21 cellular contexts compared by ENCODE assay signal in the genomic region with DNA sequence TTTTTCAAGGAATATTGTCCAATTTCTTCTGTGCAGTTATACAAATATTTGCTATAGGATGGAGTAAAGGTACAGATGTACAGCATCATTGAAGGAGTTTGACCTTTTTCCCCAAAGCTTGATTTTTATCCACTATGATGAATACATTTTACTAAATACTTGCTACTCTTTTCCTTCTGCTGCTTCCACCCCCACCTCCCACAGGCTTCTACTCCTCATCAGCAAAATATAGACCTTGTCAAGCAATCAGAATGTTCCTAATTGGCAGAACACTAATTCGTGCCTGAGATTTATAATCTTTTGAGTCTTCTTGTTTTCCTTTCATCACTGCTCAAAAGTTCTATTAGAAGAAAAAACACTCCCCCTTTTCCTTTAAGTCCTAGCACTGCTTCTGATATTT. TPM values are rescaled to one million over a fixed set of nuclear protein-coding genes. Genes with fewer than 3 reads are reported as not detected.
DNase-seq lines count a peak whose midpoint lies in the region; ATAC-seq and TF ChIP-seq lines count a peak whose summit lies in the region.
"Had no signal": no experiment of that assay in that cellular context is flagged by ENCODE, and none has a peak within 500 bp of the region (broad histone marks: within the 10 kb centered on the region; RNA-seq: fewer than 3 reads in every experiment).

No MANE protein-coding gene starts in this region.

- H3K4me1 Mint-ChIP-seq in activated CD4-positive, alpha-beta T cell treated with anti-CD3 and anti-CD28 coated beads, Interleukin-2, amount 10 ng/mL, durations not matched to agents 24 days and 14 days, result peaks cover 31% of the 10 kb centered on the region
- peaks cover 55% of the 10 kb centered on the region for H3K4me1 Mint-ChIP-seq in brain

- peak overlapping the region; percentile 78 for H3K4ac ChIP-seq in trophoblast cell (ENCODE audit: low read depth, low read length)

- H4K91ac ChIP-seq in trophoblast cell (ENCODE audit: low read depth, low read length), result no peak overlapping the region

- no peak overlapping the region for H4K8ac ChIP-seq in trophoblast cell (ENCODE audit: low read depth, low read length)

- H3K79me2 ChIP-seq in Karpas-422 (ENCODE audit: low read length) (peaks cover 53% of the 10 kb centered on the region), trophoblast cell (ENCODE audit: control insufficient read depth, insufficient read depth, low read length, poor library complexity) (peaks cover 6% of the 10 kb centered on the region)

- no CpG with 5 or more reads among the region's 1 CpG for WGBS in trophoblast cell (ENCODE audit: extremely low coverage, insufficient coverage, insufficient read length)
- WGBS in prostate gland, result 84% methylated on average over 1 of the region's 1 CpG

- H3K23ac ChIP-seq in trophoblast cell (ENCODE audit: low read length), result no peak overlapping the region

- H3K4me2 ChIP-seq in Karpas-422 (ENCODE audit: low read depth, low read length, poor library complexity, severe bottlenecking), result peak overlapping the region; percentile 87
- no peak overlapping the region for H3K4me2 ChIP-seq in trophoblast cell (ENCODE audit: low read length)

- H3K18ac ChIP-seq in trophoblast cell (ENCODE audit: low read length), result no peak overlapping the region

- TF ChIP-seq POLR2A in prostate gland (IDR thresholded peaks at IDR 0.05), result no peak

- H3K9ac ChIP-seq in Karpas-422 (ENCODE audit: low read length) (no peak overlapping the region), trophoblast cell (ENCODE audit: low read length) (no peak overlapping the region)

- intact Hi-C loops in activated CD4-positive, alpha-beta T cell treated with anti-CD3 and anti-CD28 coated beads, Interleukin-2, amount 10 ng/mL, durations not matched to agents 24 days and 14 days (cut with micrococcal nuclease), result no loop called here
- intact Hi-C loops in prostate gland (cut with DNase I), result loop anchor here (10.0 kb wide), 1 partner anchor 358 kb away; no protein-coding TSS in a partner anchor

- no peak overlapping the region for H2BK5ac ChIP-seq in trophoblast cell (ENCODE audit: low read depth, low read length, poor library complexity)

- TF ChIP-seq CTCF in brain (conservative IDR thresholded peaks at IDR 0.05), result no peak
- TF ChIP-seq CTCF in prostate gland (IDR thresholded peaks at IDR 0.05), result no peak

- H3K27ac ChIP-seq in Karpas-422 (ENCODE audit: low read length), result no peak overlapping the region
- H3K27ac ChIP-seq in trophoblast cell (ENCODE audit: low read depth, low read length), result no peak overlapping the region
- H3K27ac ChIP-seq in prostate gland, result no peak overlapping the region
- H3K27ac ChIP-seq: C4-2B, heart left ventricle, Peyer's patch, spleen, testis had no signal

- H3K9me2 ChIP-seq in Karpas-422 (replicated peaks; ENCODE audit: insufficient read depth, low read length), result no peaks in the 10 kb centered on the region

- peaks cover 13% of the 10 kb centered on the region; the same call in 1 of the 2 replicates for H4K20me1 ChIP-seq in Karpas-422 (ENCODE audit: insufficient read depth, low read depth, low read length)

- peaks cover 5% of the 10 kb centered on the region for H3K79me1 ChIP-seq in trophoblast cell (ENCODE audit: low read length)

- peaks cover 47% of the 10 kb centered on the region for H3K36me3 ChIP-seq in Karpas-422 (ENCODE audit: insufficient read depth, low read length)
- H3K36me3 ChIP-seq in trophoblast cell (ENCODE audit: control insufficient read depth in 1 of 2, insufficient read depth in 2 of 2, low read length in 2 of 2), result peaks cover 10 to 18% of the 10 kb centered on the region in 2 experiments
- H3K36me3 ChIP-seq in prostate gland, result no peaks in the 10 kb centered on the region

- no peak overlapping the region for H3K14ac ChIP-seq in trophoblast cell (ENCODE audit: low read length)

- H3K9me3 ChIP-seq in Karpas-422 (ENCODE audit: low read length) (no peaks in the 10 kb centered on the region), trophoblast cell (ENCODE audit: insufficient read depth, low read depth, low read length) (no peaks in the 10 kb centered on the region), prostate gland (no peaks in the 10 kb centered on the region)
- H3K9me3 ChIP-seq: heart left ventricle, Peyer's patch, spleen, testis had no signal

- H3K27ac Mint-ChIP-seq in activated CD4-positive, alpha-beta T cell treated with anti-CD3 and anti-CD28 coated beads, Interleukin-2, amount 10 ng/mL, durations not matched to agents 24 days and 14 days, result no peak overlapping the region
- H3K27ac Mint-ChIP-seq in brain, result peak overlapping the region in 4 of 5 experiments; percentile 34 to 73 (median 52)

- H3K4me3 Mint-ChIP-seq in activated CD4-positive, alpha-beta T cell treated with anti-CD3 and anti-CD28 coated beads, Interleukin-2, amount 10 ng/mL, durations not matched to agents 24 days and 14 days, result peak overlapping the region; percentile 13
- peak overlapping the region in 3 of 5 experiments; percentile 18 to 71 (median 68) for H3K4me3 Mint-ChIP-seq in brain
- H3K4me3 Mint-ChIP-seq: effector memory CD8-positive, alpha-beta T cell had no signal

- no peak overlapping the region for H2AFZ ChIP-seq in Karpas-422 (ENCODE audit: low read length)
- no peak overlapping the region for H2AFZ ChIP-seq in trophoblast cell (ENCODE audit: insufficient read depth, low read length, poor library complexity)

- peaks cover 45% of the 10 kb centered on the region for H3K36me3 Mint-ChIP-seq in activated CD4-positive, alpha-beta T cell treated with anti-CD3 and anti-CD28 coated beads, Interleukin-2, amount 10 ng/mL, durations not matched to agents 24 days and 14 days (ENCODE audit: low read depth)
- peaks cover 28% of the 10 kb centered on the region for H3K36me3 Mint-ChIP-seq in brain

- no peak overlapping the region for H4K12ac ChIP-seq in trophoblast cell (ENCODE audit: low read depth, low read length)

- ATAC-seq in GM21576 (IDR thresholded peaks at IDR 0.05; ENCODE audit: unreplicated experiment), result no peak
- ATAC-seq: effector memory CD8-positive, alpha-beta T cell; heart left ventricle had no signal

- H2BK12ac ChIP-seq in trophoblast cell (ENCODE audit: low read length), result no peak overlapping the region

- H3K27me3 ChIP-seq in Karpas-422 (ENCODE audit: low read length) (no peaks in the 10 kb centered on the region), trophoblast cell (ENCODE audit: insufficient read depth, low read length) (no peaks in the 10 kb centered on the region), prostate gland (replicated peaks; ENCODE audit: insufficient read depth) (no peaks in the 10 kb centered on the region)
- H3K27me3 ChIP-seq: heart left ventricle, Peyer's patch, spleen, testis had no signal

- no peaks in the 10 kb centered on the region for H3K27me3 Mint-ChIP-seq in activated CD4-positive, alpha-beta T cell treated with anti-CD3 and anti-CD28 coated beads, Interleukin-2, amount 10 ng/mL, durations not matched to agents 24 days and 14 days
- no peaks in the 10 kb centered on the region for H3K27me3 Mint-ChIP-seq in brain
- H3K27me3 Mint-ChIP-seq: effector memory CD8-positive, alpha-beta T cell; naive B cell had no signal

- H3K4me1 ChIP-seq in Karpas-422 (ENCODE audit: low read length) (peaks cover 68% of the 10 kb centered on the region), trophoblast cell (ENCODE audit: control insufficient read depth in 1 of 2, insufficient read depth in 2 of 2, low read length in 2 of 2) (peaks cover 0 to 2% of the 10 kb centered on the region in 2 experiments), prostate gland (replicated peaks) (no peaks in the 10 kb centered on the region)

- H2AK5ac ChIP-seq in trophoblast cell (ENCODE audit: low read length), result no peak overlapping the region

- no peaks in the 10 kb centered on the region for H3K9me3 Mint-ChIP-seq in activated CD4-positive, alpha-beta T cell treated with anti-CD3 and anti-CD28 coated beads, Interleukin-2, amount 10 ng/mL, durations not matched to agents 24 days and 14 days
- H3K9me3 Mint-ChIP-seq in brain, result no peaks in the 10 kb centered on the region
- H3K9me3 Mint-ChIP-seq: effector memory CD8-positive, alpha-beta T cell; naive B cell had no signal

- no peak overlapping the region for H3K4me3 ChIP-seq in Karpas-422 (ENCODE audit: low read length)
- no peak overlapping the region for H3K4me3 ChIP-seq in trophoblast cell (ENCODE audit: low read depth, low read length)
- no peak overlapping the region for H3K4me3 ChIP-seq in prostate gland
- H3K4me3 ChIP-seq: heart left ventricle, lung, Peyer's patch, spleen, testis had no signal

- no peak for DNase-seq in activated CD4-positive, alpha-beta T cell treated with anti-CD3 and anti-CD28 coated beads, Interleukin-2, amount 10 ng/mL, durations not matched to agents 24 days and 14 days
- no peak for DNase-seq in activated CD4-positive, alpha-beta T cell treated with anti-CD3 and anti-CD28 coated beads, Interleukin-2, amount 50 U/mL, for 48 hours
- DNase-seq in Karpas-422, result no peak
- no peak for DNase-seq in trophoblast cell
- no peak for DNase-seq in dermis blood vessel endothelial cell
- DNase-seq in prostate gland (ENCODE audit: low spot score), result no peak
- DNase-seq: activated CD4-positive, alpha-beta T cell treated with anti-CD3 and anti-CD28 coated beads, Interleukin-2, amount 50 U/mL, for 4 hours; DMS79 treated with DMSO at 0.1 percent for 48 hours; effector memory CD8-positive, alpha-beta T cell; heart left ventricle; naive B cell; NCI-H1436 treated with DMSO at 0.1 percent for 48 hours; NCI-H2171 treated with DMSO at 0.1 percent for 48 hours; NCI-H748 treated with DMSO at 0.1 percent for 48 hours; Peyer's patch; spleen; testis had no signal

- no peak overlapping the region for H2BK120ac ChIP-seq in trophoblast cell (ENCODE audit: insufficient read depth, low read length, poor library complexity)

RNA-seq across cellular contexts. Expression of a gene that starts 3.8 kb away (rescaled TPM):
- 1.7 and 3.7 TPM in 2 replicates for total RNA-seq in activated CD4-positive, alpha-beta T cell treated with anti-CD3 and anti-CD28 coated beads, Interleukin-2, amount 10 ng/mL, durations not matched to agents 24 days and 14 days
- total RNA-seq in Karpas-422 (2014; rRNA removed; shearing (Covaris generic); ENCODE audit: low replicate concordance), result 2.5 and 8.2 TPM in 2 replicates
- polyA plus RNA-seq in brain (ENCODE audit: insufficient read depth, low read depth, low replicate concordance), result 0.97 TPM
- polyA plus RNA-seq in trophoblast cell (2013), result 3.9 and 4.3 TPM in 2 replicates
- total RNA-seq in dermis blood vessel endothelial cell, result 7.7 and 7.8 TPM in 2 replicates
- total RNA-seq in prostate gland, result 1 to 10 TPM; 7.6 to 8.6 TPM

RNA-seq across cellular contexts. Expression of a gene that starts 5.8 kb away (rescaled TPM):
- total RNA-seq in activated CD4-positive, alpha-beta T cell treated with anti-CD3 and anti-CD28 coated beads, Interleukin-2, amount 10 ng/mL, durations not matched to agents 24 days and 14 days, result 122 and 125 TPM in 2 replicates
- total RNA-seq in Karpas-422 (2014; rRNA removed; shearing (Covaris generic); ENCODE audit: low replicate concordance), result 48.1 and 70.2 TPM in 2 replicates
- polyA plus RNA-seq in brain (ENCODE audit: insufficient read depth, low read depth, low replicate concordance), result 73.8 TPM
- 331 and 347 TPM in 2 replicates for polyA plus RNA-seq in trophoblast cell (2013)
- total RNA-seq in dermis blood vessel endothelial cell (246 and 316 TPM in 2 replicates), prostate gland (100 to 1,000 TPM; 191 to 196 TPM)
